In genomic region chr12:107108995-107109508, GRCh38 we compare ENCODE assay signal across 25 cellular contexts.
"Had no signal": no experiment of that assay in that cellular context is flagged by ENCODE, and none has a peak within 500 bp of the region (broad histone marks: within the 10 kb centered on the region; RNA-seq: fewer than 3 reads in every experiment).

No MANE protein-coding gene starts in this region.

- FAIRE-seq: bronchial epithelial cell, colon, keratinocyte had no signal

- H3K9me3 ChIP-seq: gastrocnemius medialis, right atrium auricular region, testis, transverse colon had no signal

- H3K4me2 ChIP-seq: hepatocyte had no signal

- H3K4me3 ChIP-seq: gastrocnemius medialis, hepatocyte, right atrium auricular region, testis, transverse colon had no signal

- H3K36me3 Mint-ChIP-seq: activated naive CD4-positive, alpha-beta T cell treated with anti-CD3 and anti-CD28 coated beads, Interleukin-2, amount 50 U/mL, for 72 hours; naive thymus-derived CD8-positive, alpha-beta T cell; WTC11 had no signal

- H3K36me3 ChIP-seq: gastrocnemius medialis, right atrium auricular region, transverse colon had no signal

- H3K79me2 ChIP-seq: hepatocyte, parathyroid adenoma had no signal

- H3K4me1 ChIP-seq: gastrocnemius medialis, parathyroid adenoma, right atrium auricular region, testis had no signal

- H3K27ac Mint-ChIP-seq: activated naive CD4-positive, alpha-beta T cell treated with anti-CD3 and anti-CD28 coated beads, Interleukin-2, amount 50 U/mL, for 72 hours; activated T-cell treated with anti-CD3 and anti-CD28 coated beads, Interleukin-2, amount 50 U/mL, for 72 hours; T-helper 1 cell treated with Interleukin-12 subunit alpha and Interleukin-12 subunit beta and Interleukin-4 antibody, amounts not matched to agents 30 μg/mL and 1 μg/mL, for 36 hours; WTC11 had no signal

- DNase-seq: activated CD4-positive, alpha-beta T cell treated with anti-CD3 and anti-CD28 coated beads, Interleukin-2, amount 50 U/mL, for 1 hour; activated naive CD4-positive, alpha-beta T cell; activated T-cell treated with anti-CD3 and anti-CD28 coated beads for 4 hours; activated T-cell treated with anti-CD3 and anti-CD28 coated beads, Interleukin-2, amount 50 U/mL, for 72 hours; dermis blood vessel endothelial cell; effector CD4-positive, alpha-beta T cell; gastrocnemius medialis; midbrain; naive thymus-derived CD8-positive, alpha-beta T cell; nucleus accumbens; stimulated activated CD4-positive, alpha-beta T cell treated with anti-CD3 and anti-CD28 coated beads, Interleukin-12 subunit alpha, Interleukin-12 subunit beta, amount 100 ng/mL, for 4 hours; stimulated activated CD4-positive, alpha-beta T cell treated with anti-CD3 and anti-CD28 coated beads, Interleukin-4, amount 100 ng/mL, for 1 hour; stimulated activated naive CD8-positive, alpha-beta T cell treated with anti-CD3 and anti-CD28 coated beads, Interleukin-15, Interleukin-2, amounts not matched to agents 100 U/mL and 50 U/mL, for 24 hours; testis; transverse colon had no signal

- H3K4me3 Mint-ChIP-seq: activated T-cell treated with anti-CD3 and anti-CD28 coated beads, Interleukin-2, amount 50 U/mL, for 72 hours; naive thymus-derived CD8-positive, alpha-beta T cell; neural crest cell; T-helper 1 cell treated with Interleukin-12 subunit alpha and Interleukin-12 subunit beta and Interleukin-4 antibody, amounts not matched to agents 30 μg/mL and 1 μg/mL, for 36 hours; WTC11 had no signal

- H2AFZ ChIP-seq: hepatocyte, parathyroid adenoma had no signal

- H3K27me3 ChIP-seq: gastrocnemius medialis, hepatocyte, right atrium auricular region, testis, transverse colon had no signal

- H3K27ac ChIP-seq: gastrocnemius medialis, hepatocyte, parathyroid adenoma, right atrium auricular region, testis, transverse colon had no signal

- H3K9me3 Mint-ChIP-seq: activated naive CD4-positive, alpha-beta T cell treated with anti-CD3 and anti-CD28 coated beads, Interleukin-2, amount 50 U/mL, for 72 hours; activated T-cell treated with anti-CD3 and anti-CD28 coated beads, Interleukin-2, amount 50 U/mL, for 72 hours; naive thymus-derived CD8-positive, alpha-beta T cell; neural crest cell; T-helper 1 cell treated with Interleukin-12 subunit alpha and Interleukin-12 subunit beta and Interleukin-4 antibody, amounts not matched to agents 30 μg/mL and 1 μg/mL, for 36 hours; WTC11 had no signal

- H3K9ac ChIP-seq: parathyroid adenoma had no signal

- H3K4me1 Mint-ChIP-seq: neural crest cell had no signal

- ATAC-seq: activated naive CD4-positive, alpha-beta T cell treated with anti-CD3 and anti-CD28 coated beads, Interleukin-2, amount 50 U/mL, for 72 hours; activated T-cell treated with anti-CD3 and anti-CD28 coated beads, Interleukin-2, amount 50 U/mL, for 72 hours; gastrocnemius medialis; naive thymus-derived CD8-positive, alpha-beta T cell; stimulated activated naive CD8-positive, alpha-beta T cell treated with anti-CD3 and anti-CD28 coated beads, Interleukin-15, Interleukin-2, amounts not matched to agents 100 U/mL and 50 U/mL, for 24 hours; WTC11 had no signal
